27 cellular contexts compared by ENCODE assay signal in the genomic region with DNA sequence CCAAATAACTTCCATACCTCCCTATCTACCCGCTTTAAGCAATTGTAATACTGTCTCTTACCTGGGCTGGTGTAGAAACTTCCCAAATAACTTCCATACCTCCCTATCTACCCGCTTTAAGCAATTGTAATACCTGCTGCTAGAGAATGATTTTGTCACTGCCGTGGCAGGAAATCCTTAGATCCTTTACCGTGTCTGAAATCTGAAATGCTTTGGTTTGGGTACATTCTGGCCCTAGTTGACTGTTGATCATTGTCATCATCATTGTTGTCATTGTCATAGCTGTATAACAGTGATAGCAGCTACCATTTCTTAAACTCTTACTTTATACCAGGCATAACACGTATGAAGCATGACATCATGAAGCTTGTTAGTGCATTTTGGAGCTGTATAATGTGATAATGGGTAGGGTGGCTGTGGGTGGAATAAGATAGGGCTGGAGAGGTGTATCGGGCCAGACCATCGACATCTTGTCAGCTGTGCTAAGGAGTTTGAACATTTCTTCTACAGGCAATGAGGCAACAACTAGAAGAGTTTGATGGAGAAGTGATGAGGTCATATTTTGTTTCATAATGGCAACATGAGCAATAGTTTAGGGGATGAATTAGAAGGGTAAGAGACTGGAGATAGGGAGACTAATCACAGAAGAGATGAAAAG. TPM values are rescaled to one million over a fixed set of nuclear protein-coding genes. Genes with fewer than 3 reads are reported as not detected.
"Had no signal": no experiment of that assay in that cellular context is flagged by ENCODE, and none has a peak within 500 bp of the region (broad histone marks: within the 10 kb centered on the region; RNA-seq: fewer than 3 reads in every experiment).

No MANE protein-coding gene starts in this region.

- H3K4me1 ChIP-seq: foreskin keratinocyte had no signal

- H3K27me3 ChIP-seq: brain microvascular endothelial cell, esophagus muscularis mucosa, foreskin keratinocyte, gastrocnemius medialis had no signal

- H3K36me3 ChIP-seq: brain microvascular endothelial cell, esophagus muscularis mucosa, gastrocnemius medialis, WERI-Rb-1 had no signal

- DNase-seq: activated B cell treated with CpG ODN at 0.5 μM for 24 hours; activated CD4-positive, alpha-beta T cell treated with anti-CD3 and anti-CD28 coated beads for 48 hours; activated CD4-positive, alpha-beta T cell treated with anti-CD3 and anti-CD28 coated beads, Interleukin-2, amount 50 U/mL, for 1 hour; activated CD4-positive, alpha-beta T cell treated with anti-CD3 and anti-CD28 coated beads, Interleukin-2, amount 50 U/mL, for 48 hours; activated CD8-positive, alpha-beta memory T cell treated with anti-CD3 and anti-CD28 coated beads for 24 hours; activated CD8-positive, alpha-beta T cell treated with anti-CD3 and anti-CD28 coated beads for 36 hours; activated effector memory CD4-positive, alpha-beta T cell treated with Interleukin-2 at 50 U/mL for 16 hours; activated gamma-delta T cell treated with Interleukin-2 at 50 U/mL for 16 hours; activated naive CD4-positive, alpha-beta T cell treated with anti-CD3 and anti-CD28 coated beads, Interleukin-2, amount 50 U/mL, for 16 hours; activated naive CD4-positive, alpha-beta T cell treated with Interleukin-2 at 50 U/mL for 16 hours; activated T-cell treated with anti-CD3 and anti-CD28 coated beads, Interleukin-2, amount 50 U/mL, for 4 hours; amniotic stem cell; anterior cingulate cortex; brain microvascular endothelial cell; dorsolateral prefrontal cortex; effector memory CD4-positive, alpha-beta T cell; endodermal cell; foreskin keratinocyte; gastrocnemius medialis; glutamatergic neuron; T-helper 1 cell; T-helper 17 cell; T1000; WERI-Rb-1 had no signal

- H3K27ac ChIP-seq: brain microvascular endothelial cell, coronary artery, dorsolateral prefrontal cortex, esophagus muscularis mucosa, foreskin keratinocyte, gastrocnemius medialis, WERI-Rb-1 had no signal

- H3K9me3 ChIP-seq: esophagus muscularis mucosa, gastrocnemius medialis had no signal

- H3K4me3 ChIP-seq: coronary artery, dorsolateral prefrontal cortex, esophagus muscularis mucosa, gastrocnemius medialis had no signal

RNA-seq across cellular contexts. Expression of a gene that starts 15.7 kb away (rescaled TPM):
- total RNA-seq: epithelial cell of proximal tubule had no signal
